16 cellular contexts compared by ENCODE assay signal in genomic region chr10:75876710-75877109, GRCh38.
DNase-seq lines count a peak whose midpoint lies in the region; ATAC-seq and TF ChIP-seq lines count a peak whose summit lies in the region.
"Had no signal": no experiment of that assay in that cellular context is flagged by ENCODE, and none has a peak within 500 bp of the region (broad histone marks: within the 10 kb centered on the region; RNA-seq: fewer than 3 reads in every experiment).

No MANE protein-coding gene starts in this region.

- no peaks in the 10 kb centered on the region; the same call in 1 of the 2 replicates for H3K9me2 ChIP-seq in GM23338 (ENCODE audit: insufficient read depth)

- H3K4me3 Mint-ChIP-seq in GM23338 = no peak overlapping the region
- no peak overlapping the region for H3K4me3 Mint-ChIP-seq in activated CD4-positive, alpha-beta T cell treated with anti-CD3 and anti-CD28 coated beads, Interleukin-2, amount 10 ng/mL, durations not matched to agents 24 days and 14 days
- H3K4me3 Mint-ChIP-seq: CD4-positive, alpha-beta memory T cell; H9 had no signal

- H3K4me3 ChIP-seq in GM23338 (no peak overlapping the region), NT2/D1 (ENCODE audit: insufficient read length, low read depth) (no peak overlapping the region)

- H3K27me3 Mint-ChIP-seq in GM23338 (ENCODE audit: insufficient read depth, low read depth, poor library complexity) = no peaks in the 10 kb centered on the region
- H3K27me3 Mint-ChIP-seq in activated CD4-positive, alpha-beta T cell treated with anti-CD3 and anti-CD28 coated beads, Interleukin-2, amount 10 ng/mL, durations not matched to agents 24 days and 14 days = no peaks in the 10 kb centered on the region
- H3K27me3 Mint-ChIP-seq: IgD-negative memory B cell had no signal

- intact Hi-C loops in activated CD4-positive, alpha-beta T cell treated with anti-CD3 and anti-CD28 coated beads, Interleukin-2, amount 10 ng/mL, durations not matched to agents 24 days and 14 days (cut with micrococcal nuclease) = no loop called here

- no peak overlapping the region for H3K27ac Mint-ChIP-seq in GM23338
- H3K27ac Mint-ChIP-seq in activated CD4-positive, alpha-beta T cell treated with anti-CD3 and anti-CD28 coated beads, Interleukin-2, amount 10 ng/mL, durations not matched to agents 24 days and 14 days = no peak overlapping the region
- H3K27ac Mint-ChIP-seq: CD4-positive, alpha-beta memory T cell; H9; IgD-negative memory B cell had no signal

- no peaks in the 10 kb centered on the region for H3K9me3 ChIP-seq in NT2/D1 (ENCODE audit: insufficient read depth, low read length)
- H3K9me3 ChIP-seq: BE2C had no signal

- no peaks in the 10 kb centered on the region for H4K20me1 ChIP-seq in GM23338 (replicated peaks; ENCODE audit: insufficient read depth)

- H3K9me3 Mint-ChIP-seq in GM23338 = no peaks in the 10 kb centered on the region
- H3K9me3 Mint-ChIP-seq in activated CD4-positive, alpha-beta T cell treated with anti-CD3 and anti-CD28 coated beads, Interleukin-2, amount 10 ng/mL, durations not matched to agents 24 days and 14 days = no peaks in the 10 kb centered on the region
- H3K9me3 Mint-ChIP-seq: H9 had no signal

- no peaks in the 10 kb centered on the region for H3F3A ChIP-seq in GM23338 (replicated peaks; ENCODE audit: low read depth)

- H3K36me3 Mint-ChIP-seq in GM23338 (ENCODE audit: low read depth) = no peaks in the 10 kb centered on the region
- no peaks in the 10 kb centered on the region for H3K36me3 Mint-ChIP-seq in activated CD4-positive, alpha-beta T cell treated with anti-CD3 and anti-CD28 coated beads, Interleukin-2, amount 10 ng/mL, durations not matched to agents 24 days and 14 days (ENCODE audit: low read depth)
- H3K36me3 Mint-ChIP-seq: CD4-positive, alpha-beta memory T cell; IgD-negative memory B cell had no signal

- H2AFZ ChIP-seq in GM23338 = peak overlapping the region; percentile 28; the same call in 1 of the 2 replicates

- H3K36me3 ChIP-seq in GM23338 (ENCODE audit: insufficient read depth) (no peaks in the 10 kb centered on the region), NT2/D1 (ENCODE audit: insufficient read depth, insufficient read length, low read length) (no peaks in the 10 kb centered on the region)
- H3K36me3 ChIP-seq: BE2C had no signal

- H3K27me3 ChIP-seq in GM23338 (ENCODE audit: insufficient read depth) (no peaks in the 10 kb centered on the region), NT2/D1 (ENCODE audit: insufficient read depth, insufficient read length) (no peaks in the 10 kb centered on the region)
- H3K27me3 ChIP-seq: BE2C had no signal

- no peak for ATAC-seq in GM23338

- no peaks in the 10 kb centered on the region for H3K79me2 ChIP-seq in GM23338 (replicated peaks; ENCODE audit: insufficient read depth)

- peaks cover 7% of the 10 kb centered on the region; the same call in 2 of the 3 replicates for H3K4me1 Mint-ChIP-seq in GM23338
- H3K4me1 Mint-ChIP-seq in activated CD4-positive, alpha-beta T cell treated with anti-CD3 and anti-CD28 coated beads, Interleukin-2, amount 10 ng/mL, durations not matched to agents 24 days and 14 days = no peaks in the 10 kb centered on the region
- H3K4me1 Mint-ChIP-seq: CD4-positive, alpha-beta memory T cell; IgD-negative memory B cell had no signal

- H3K4me1 ChIP-seq in GM23338 (ENCODE audit: insufficient read depth) = no peaks in the 10 kb centered on the region
- H3K4me1 ChIP-seq in NT2/D1 (ENCODE audit: insufficient read depth, insufficient read length) = no peaks in the 10 kb centered on the region
- H3K4me1 ChIP-seq: BE2C had no signal

- no peak overlapping the region for H3K9ac ChIP-seq in NT2/D1 (ENCODE audit: insufficient read length, low read depth)
- H3K9ac ChIP-seq: KMS-11 had no signal

- H3K4me2 ChIP-seq in GM23338 = no peak overlapping the region
- H3K4me2 ChIP-seq: KMS-11 had no signal

- no peak for DNase-seq in GM23338 (ENCODE audit: low spot score)
- DNase-seq in NT2/D1 (ENCODE audit: low read depth, low spot score) = peak; percentile 23
- DNase-seq in iPS-NIHi7 (ENCODE audit: extremely low spot score) = peak; percentile 31
- DNase-seq in COR-L47 (lab: John Stamatoyannopoulos, UW) = no peak
- no peak for DNase-seq in NCI-H446 treated with DMSO at 0.1 percent for 48 hours (lab: John Stamatoyannopoulos, UW)
- no peak for DNase-seq in activated CD4-positive, alpha-beta T cell treated with anti-CD3 and anti-CD28 coated beads, Interleukin-2, amount 10 ng/mL, durations not matched to agents 24 days and 14 days
- no peak for DNase-seq in DMS53 treated with DMSO at 0.1 percent for 48 hours (lab: John Stamatoyannopoulos, UW; ENCODE audit: unreplicated experiment)
- DNase-seq: BE2C; CD4-positive, alpha-beta memory T cell; DMS153; DND-41; GF-D8; H9 had no signal

- no peak for TF ChIP-seq CTCF in GM23338 (conservative IDR thresholded peaks at IDR 0.05; ENCODE audit: low read depth in 2 of 2)

- H3K27ac ChIP-seq in GM23338 (ENCODE audit: low read depth) = no peak overlapping the region
- H3K27ac ChIP-seq: C4-2B, KMS-11 had no signal

TF ChIP-seq in GM23338, 12 proteins besides CTCF, POLR2A, EP300 and RAD21 (continues in another document):
- TF ChIP-seq NANOG (IDR thresholded peaks at IDR 0.05; ENCODE audit: borderline replicate concordance) (no peak), ZNF462 (CRISPR knock-in tag; IDR thresholded peaks at IDR 0.05) (no peak), CREB1 (CRISPR knock-in tag; IDR thresholded peaks at IDR 0.05; ENCODE audit: low read depth) (no peak), JUNB (IDR thresholded peaks at IDR 0.05; ENCODE audit: unreplicated experiment) (no peak), POLR2AphosphoS5 (IDR thresholded peaks at IDR 0.05; ENCODE audit: low read depth) (no peak), ZNF331 (CRISPR knock-in tag; IDR thresholded peaks at IDR 0.05; ENCODE audit: low read depth) (no peak), ZNF114 (CRISPR knock-in tag; IDR thresholded peaks at IDR 0.05) (no peak), EZH2phosphoT487 (IDR thresholded peaks at IDR 0.05; ENCODE audit: unreplicated experiment) (no peak), STAT1 (IDR thresholded peaks at IDR 0.05; ENCODE audit: unreplicated experiment) (no peak)

Comparison
In these comparisons a context has a peak if more than half of its experiments do, and no peak if none do; other contexts are left out.
1. DNase-seq: peak in NT2/D1 (single experiment) and iPS-NIHi7 (single experiment); none in GM23338 (single experiment), COR-L47 (single experiment), NCI-H446 treated with DMSO at 0.1 percent for 48 hours (single experiment), activated CD4-positive, alpha-beta T cell treated with anti-CD3 and anti-CD28 coated beads, Interleukin-2, amount 10 ng/mL, durations not matched to agents 24 days and 14 days (single experiment) and DMS53 treated with DMSO at 0.1 percent for 48 hours (single experiment).